Comparison of ENCODE assay signal across 15 cellular contexts in the genomic region with DNA sequence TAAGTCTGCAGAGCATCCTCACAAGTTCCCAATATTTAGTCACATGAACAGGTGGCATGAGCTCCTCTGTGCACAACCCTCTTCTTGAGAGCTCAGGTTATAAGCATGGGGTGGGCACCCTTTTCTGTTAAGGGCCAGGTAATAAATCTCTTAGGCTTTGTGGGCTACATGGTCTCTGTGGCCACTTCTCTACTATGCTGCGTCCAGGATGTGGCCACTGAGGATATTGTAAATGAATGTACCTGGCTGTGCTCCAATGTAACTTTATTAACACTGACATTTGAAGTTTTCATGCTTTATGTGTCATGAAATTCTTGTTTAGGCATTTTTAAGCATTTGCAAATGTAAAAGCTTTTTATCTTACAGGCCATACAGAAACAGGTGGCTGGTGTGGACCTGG.
A peak's percentile ranks its signal among the peaks of the same experiment; 100 is the strongest.
DNase-seq lines count a peak whose midpoint lies in the region; ATAC-seq and TF ChIP-seq lines count a peak whose summit lies in the region.
"Had no signal": no experiment of that assay in that cellular context is flagged by ENCODE, and none has a peak within 500 bp of the region (broad histone marks: within the 10 kb centered on the region; RNA-seq: fewer than 3 reads in every experiment).

No MANE protein-coding gene starts in this region.

- no peak overlapping the region for H3K4me3 ChIP-seq in brain microvascular endothelial cell (ENCODE audit: low read depth, low read length)

- H3K27me3 ChIP-seq in brain microvascular endothelial cell (replicated peaks) = no peaks in the 10 kb centered on the region

- intact Hi-C loops in left colon (cut with DNase I, micrococcal nuclease) = no loop called here

- H3K27ac ChIP-seq in brain microvascular endothelial cell = peak overlapping the region; percentile 89

- in situ Hi-C loops in Caki2 (cut with HindIII; ENCODE audit: low pct_unique_long_range_greater_than_20kb, low sequenced_read_pairs) = no loop called here
- in situ Hi-C loops in brain microvascular endothelial cell (cut with HindIII; ENCODE audit: low pct_ligation_motif_present, low sequenced_read_pairs) = no loop called here

- DNase-seq in Caki2 (ENCODE audit: low read depth) (peak; percentile 3), NCI-H226 (peak; percentile 14), brain microvascular endothelial cell (peak; percentile 57), glomerular visceral epithelial cell (ENCODE audit: extremely low spot score) (peak; percentile 45), left colon (no peak)
- no peak for DNase-seq in stimulated activated naive CD8-positive, alpha-beta T cell treated with anti-CD3 and anti-CD28 coated beads, Interleukin-15, Interleukin-2, amounts not matched to agents 100 U/mL and 50 U/mL, for 24 hours
- DNase-seq: Calu3, DMS79, GOT3, NCI-H1417 treated with DMSO at 0.1 percent for 48 hours, NCI-H2029 treated with DMSO at 0.1 percent for 48 hours, NCI-H526 treated with DMSO at 0.1 percent for 48 hours, OCI-M1 had no signal

- no peaks in the 10 kb centered on the region for H3K36me3 ChIP-seq in brain microvascular endothelial cell (replicated peaks)

- ATAC-seq in HG02970 (IDR thresholded peaks at IDR 0.05; ENCODE audit: low FRiP score, unreplicated experiment) (no peak), GM19324 (IDR thresholded peaks at IDR 0.05; ENCODE audit: low FRiP score, unreplicated experiment) (no peak), left colon (no peak)
- no peak for ATAC-seq in stimulated activated naive CD8-positive, alpha-beta T cell treated with anti-CD3 and anti-CD28 coated beads, Interleukin-15, Interleukin-2, amounts not matched to agents 100 U/mL and 50 U/mL, for 24 hours

- TF ChIP-seq CTCF in brain microvascular endothelial cell (IDR thresholded peaks at IDR 0.05; ENCODE audit: low read depth, low read length, missing control alignments) = no peak

Comparison
In these comparisons a context has a peak if more than half of its experiments do, and no peak if none do; other contexts are left out.
1. DNase-seq: peak in Caki2 (single experiment), NCI-H226 (single experiment), brain microvascular endothelial cell (single experiment) and glomerular visceral epithelial cell (single experiment); none in stimulated activated naive CD8-positive, alpha-beta T cell treated with anti-CD3 and anti-CD28 coated beads, Interleukin-15, Interleukin-2, amounts not matched to agents 100 U/mL and 50 U/mL, for 24 hours (single experiment) and left colon (0 of 2).